1 cellular context compared by ENCODE assay signal in the genomic region with DNA sequence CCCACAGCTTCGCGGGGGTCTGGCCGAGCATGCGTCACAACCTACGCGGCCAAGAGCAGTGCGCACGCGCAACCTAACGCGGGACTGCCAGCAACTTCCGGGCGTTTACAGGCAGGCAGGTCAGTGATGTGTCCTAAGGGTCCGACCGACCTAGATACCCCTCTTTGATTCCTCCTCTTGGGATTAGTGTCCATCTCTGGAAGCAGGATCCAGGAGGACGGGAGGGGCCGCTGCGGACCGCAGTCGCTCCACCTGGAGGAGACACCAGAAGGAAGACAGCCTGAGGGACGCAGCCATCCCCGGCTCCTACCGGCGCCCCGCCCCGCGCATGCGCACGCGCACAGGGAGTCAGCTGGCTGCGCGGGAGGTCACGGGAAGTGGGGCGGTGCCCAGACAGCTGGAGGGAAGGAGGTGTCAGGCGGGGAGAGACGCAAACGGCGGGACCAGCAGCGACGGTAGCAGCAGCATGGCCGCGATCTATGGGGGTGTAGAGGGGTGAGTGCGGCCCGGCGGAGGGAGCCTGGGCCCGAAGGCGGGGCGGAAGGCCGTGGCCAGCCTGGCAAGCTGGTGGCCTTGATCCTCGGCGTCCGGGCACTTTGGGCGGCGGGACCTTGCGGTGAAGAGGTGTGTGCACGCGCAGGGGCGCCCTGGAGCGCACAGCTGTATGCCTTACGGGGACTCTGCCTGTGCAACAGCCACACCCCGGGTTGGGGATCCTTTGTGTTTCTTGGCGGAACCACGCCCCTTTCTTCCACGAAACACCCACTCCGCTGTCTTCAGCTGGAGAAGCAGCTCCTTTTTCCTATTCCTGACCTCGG.
TF ChIP-seq lines count a peak whose summit lies in the region.

Gene NAGK (plus strand): TSS at position 431 of the 818 bp plus-strand sequence. CDS start 36 bp downstream, at position 467.

TF ChIP-seq in HepG2, 621 proteins besides CTCF, POLR2A, EP300 and RAD21 (continued from another document):
- TF ChIP-seq TSC22D2 (CRISPR knock-in tag; IDR thresholded peaks at IDR 0.05; ENCODE audit: borderline replicate concordance) (peak; percentile 95), POGZ (CRISPR knock-in tag; IDR thresholded peaks at IDR 0.05) (peak; percentile 84), KAT8 (CRISPR knock-in tag; IDR thresholded peaks at IDR 0.05) (peak; percentile 97), ZNF660 (CRISPR knock-in tag; IDR thresholded peaks at IDR 0.05; ENCODE audit: borderline replicate concordance, low read depth) (no peak), ZNF362 (CRISPR knock-in tag; IDR thresholded peaks at IDR 0.05; ENCODE audit: borderline replicate concordance) (peak; percentile 19; the same call in 1 of the 2 replicates), SNAI1 (CRISPR knock-in tag; IDR thresholded peaks at IDR 0.05; ENCODE audit: borderline replicate concordance) (peak; percentile 93), MYNN (CRISPR knock-in tag; IDR thresholded peaks at IDR 0.05; ENCODE audit: low read depth) (no peak; the same call in 1 of the 2 replicates), ZFP36 (IDR thresholded peaks at IDR 0.05; ENCODE audit: borderline replicate concordance, low read depth, low read length, partially characterized antibody) (no peak), KLF15 (CRISPR knock-in tag; IDR thresholded peaks at IDR 0.05; ENCODE audit: borderline replicate concordance) (peak; percentile 85), REXO4 (CRISPR knock-in tag; IDR thresholded peaks at IDR 0.05; ENCODE audit: borderline replicate concordance) (peak; percentile 62; the same call in 1 of the 2 replicates), MAFG (CRISPR knock-in tag; IDR thresholded peaks at IDR 0.05) (no peak), KLF13 (CRISPR knock-in tag; IDR thresholded peaks at IDR 0.05) (no peak), BORCS8-MEF2B (CRISPR knock-in tag; IDR thresholded peaks at IDR 0.05) (peak; percentile 94), ZNF225 (CRISPR knock-in tag; IDR thresholded peaks at IDR 0.05) (peak; percentile 83), SRSF9 (IDR thresholded peaks at IDR 0.05; ENCODE audit: borderline replicate concordance, insufficient read depth, low read depth, low read length, poor library complexity, severe bottlenecking) (no peak), ZNF160 (CRISPR knock-in tag; IDR thresholded peaks at IDR 0.05) (peak; percentile 88), ZSCAN9 (CRISPR knock-in tag; IDR thresholded peaks at IDR 0.05; ENCODE audit: borderline replicate concordance) (peak; percentile 99), NFATC3 (CRISPR knock-in tag; IDR thresholded peaks at IDR 0.05) (peak; percentile 97; the same call in 1 of the 2 replicates), STAT5B (CRISPR knock-in tag; IDR thresholded peaks at IDR 0.05) (peak; percentile 94), ZNF652 (CRISPR knock-in tag; IDR thresholded peaks at IDR 0.05; ENCODE audit: borderline replicate concordance, low read depth) (peak; percentile 50), CBX1 (IDR thresholded peaks at IDR 0.05; ENCODE audit: low read depth) (peak; percentile 95), ZKSCAN8 (CRISPR knock-in tag; IDR thresholded peaks at IDR 0.05; ENCODE audit: borderline replicate concordance) (peak; percentile 85), ZNF414 (CRISPR knock-in tag; IDR thresholded peaks at IDR 0.05) (peak; percentile 97), PHF5A (CRISPR knock-in tag; IDR thresholded peaks at IDR 0.05; ENCODE audit: low read depth, unreplicated experiment) (peak; percentile 97), NFE2 (CRISPR knock-in tag; IDR thresholded peaks at IDR 0.05) (peak; percentile 33; the same call in 1 of the 2 replicates), HNRNPH1 (optimal IDR thresholded peaks at IDR 0.05; ENCODE audit: low read depth, low read length) (peak; percentile 66), NR2F2 (IDR thresholded peaks at IDR 0.05; ENCODE audit: borderline replicate concordance, low read depth) (no peak), ASH2L (IDR thresholded peaks at IDR 0.05; ENCODE audit: insufficient read length, low read depth, low read length) (peak; percentile 94), JDP2 (CRISPR knock-in tag; IDR thresholded peaks at IDR 0.05; ENCODE audit: borderline replicate concordance) (0 out of 2 replicates have a peak, but pooled peaks have one; percentile 8), PAX8 (CRISPR knock-in tag; IDR thresholded peaks at IDR 0.05; ENCODE audit: borderline replicate concordance) (peak; percentile 97), GTF3A (CRISPR knock-in tag; conservative IDR thresholded peaks at IDR 0.05) (peak; percentile 98; the same call in 1 of the 2 replicates), ZNF670 (CRISPR knock-in tag; IDR thresholded peaks at IDR 0.05; ENCODE audit: borderline replicate concordance) (peak; percentile 96)
- TF ChIP-seq, protein P1, sequence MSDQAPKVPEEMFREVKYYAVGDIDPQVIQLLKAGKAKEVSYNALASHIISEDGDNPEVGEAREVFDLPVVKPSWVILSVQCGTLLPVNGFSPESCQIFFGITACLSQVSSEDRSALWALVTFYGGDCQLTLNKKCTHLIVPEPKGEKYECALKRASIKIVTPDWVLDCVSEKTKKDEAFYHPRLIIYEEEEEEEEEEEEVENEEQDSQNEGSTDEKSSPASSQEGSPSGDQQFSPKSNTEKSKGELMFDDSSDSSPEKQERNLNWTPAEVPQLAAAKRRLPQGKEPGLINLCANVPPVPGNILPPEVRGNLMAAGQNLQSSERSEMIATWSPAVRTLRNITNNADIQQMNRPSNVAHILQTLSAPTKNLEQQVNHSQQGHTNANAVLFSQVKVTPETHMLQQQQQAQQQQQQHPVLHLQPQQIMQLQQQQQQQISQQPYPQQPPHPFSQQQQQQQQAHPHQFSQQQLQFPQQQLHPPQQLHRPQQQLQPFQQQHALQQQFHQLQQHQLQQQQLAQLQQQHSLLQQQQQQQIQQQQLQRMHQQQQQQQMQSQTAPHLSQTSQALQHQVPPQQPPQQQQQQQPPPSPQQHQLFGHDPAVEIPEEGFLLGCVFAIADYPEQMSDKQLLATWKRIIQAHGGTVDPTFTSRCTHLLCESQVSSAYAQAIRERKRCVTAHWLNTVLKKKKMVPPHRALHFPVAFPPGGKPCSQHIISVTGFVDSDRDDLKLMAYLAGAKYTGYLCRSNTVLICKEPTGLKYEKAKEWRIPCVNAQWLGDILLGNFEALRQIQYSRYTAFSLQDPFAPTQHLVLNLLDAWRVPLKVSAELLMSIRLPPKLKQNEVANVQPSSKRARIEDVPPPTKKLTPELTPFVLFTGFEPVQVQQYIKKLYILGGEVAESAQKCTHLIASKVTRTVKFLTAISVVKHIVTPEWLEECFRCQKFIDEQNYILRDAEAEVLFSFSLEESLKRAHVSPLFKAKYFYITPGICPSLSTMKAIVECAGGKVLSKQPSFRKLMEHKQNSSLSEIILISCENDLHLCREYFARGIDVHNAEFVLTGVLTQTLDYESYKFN (CRISPR knock-in tag; conservative IDR thresholded peaks at IDR 0.05) = peak; percentile 65; the same call in 1 of the 2 replicates
- TF ChIP-seq, protein P2, sequence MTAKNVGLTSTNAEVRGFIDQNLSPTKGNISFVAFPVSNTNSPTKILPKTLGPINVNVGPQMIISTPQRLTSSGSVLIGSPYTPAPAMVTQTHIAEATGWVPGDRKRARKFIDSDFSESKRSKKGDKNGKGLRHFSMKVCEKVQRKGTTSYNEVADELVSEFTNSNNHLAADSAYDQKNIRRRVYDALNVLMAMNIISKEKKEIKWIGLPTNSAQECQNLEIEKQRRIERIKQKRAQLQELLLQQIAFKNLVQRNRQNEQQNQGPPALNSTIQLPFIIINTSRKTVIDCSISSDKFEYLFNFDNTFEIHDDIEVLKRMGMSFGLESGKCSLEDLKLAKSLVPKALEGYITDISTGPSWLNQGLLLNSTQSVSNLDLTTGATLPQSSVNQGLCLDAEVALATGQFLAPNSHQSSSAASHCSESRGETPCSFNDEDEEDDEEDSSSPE (CRISPR knock-in tag; IDR thresholded peaks at IDR 0.05) = peak; percentile 98
- TF ChIP-seq, protein P3, sequence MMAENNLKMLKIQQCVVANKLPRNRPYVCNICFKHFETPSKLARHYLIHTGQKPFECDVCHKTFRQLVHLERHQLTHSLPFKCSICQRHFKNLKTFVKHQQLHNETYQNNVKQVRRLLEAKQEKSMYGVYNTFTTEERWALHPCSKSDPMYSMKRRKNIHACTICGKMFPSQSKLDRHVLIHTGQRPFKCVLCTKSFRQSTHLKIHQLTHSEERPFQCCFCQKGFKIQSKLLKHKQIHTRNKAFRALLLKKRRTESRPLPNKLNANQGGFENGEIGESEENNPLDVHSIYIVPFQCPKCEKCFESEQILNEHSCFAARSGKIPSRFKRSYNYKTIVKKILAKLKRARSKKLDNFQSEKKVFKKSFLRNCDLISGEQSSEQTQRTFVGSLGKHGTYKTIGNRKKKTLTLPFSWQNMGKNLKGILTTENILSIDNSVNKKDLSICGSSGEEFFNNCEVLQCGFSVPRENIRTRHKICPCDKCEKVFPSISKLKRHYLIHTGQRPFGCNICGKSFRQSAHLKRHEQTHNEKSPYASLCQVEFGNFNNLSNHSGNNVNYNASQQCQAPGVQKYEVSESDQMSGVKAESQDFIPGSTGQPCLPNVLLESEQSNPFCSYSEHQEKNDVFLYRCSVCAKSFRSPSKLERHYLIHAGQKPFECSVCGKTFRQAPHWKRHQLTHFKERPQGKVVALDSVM (CRISPR knock-in tag; IDR thresholded peaks at IDR 0.05) = peak; percentile 74
- TF ChIP-seq, protein P4, sequence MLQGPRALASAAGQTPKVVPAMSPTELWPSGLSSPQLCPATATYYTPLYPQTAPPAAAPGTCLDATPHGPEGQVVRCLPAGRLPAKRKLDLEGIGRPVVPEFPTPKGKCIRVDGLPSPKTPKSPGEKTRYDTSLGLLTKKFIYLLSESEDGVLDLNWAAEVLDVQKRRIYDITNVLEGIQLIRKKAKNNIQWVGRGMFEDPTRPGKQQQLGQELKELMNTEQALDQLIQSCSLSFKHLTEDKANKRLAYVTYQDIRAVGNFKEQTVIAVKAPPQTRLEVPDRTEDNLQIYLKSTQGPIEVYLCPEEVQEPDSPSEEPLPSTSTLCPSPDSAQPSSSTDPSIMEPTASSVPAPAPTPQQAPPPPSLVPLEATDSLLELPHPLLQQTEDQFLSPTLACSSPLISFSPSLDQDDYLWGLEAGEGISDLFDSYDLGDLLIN (CRISPR knock-in tag; IDR thresholded peaks at IDR 0.05; ENCODE audit: borderline replicate concordance) = peak; percentile 69
- TF ChIP-seq, protein P5, sequence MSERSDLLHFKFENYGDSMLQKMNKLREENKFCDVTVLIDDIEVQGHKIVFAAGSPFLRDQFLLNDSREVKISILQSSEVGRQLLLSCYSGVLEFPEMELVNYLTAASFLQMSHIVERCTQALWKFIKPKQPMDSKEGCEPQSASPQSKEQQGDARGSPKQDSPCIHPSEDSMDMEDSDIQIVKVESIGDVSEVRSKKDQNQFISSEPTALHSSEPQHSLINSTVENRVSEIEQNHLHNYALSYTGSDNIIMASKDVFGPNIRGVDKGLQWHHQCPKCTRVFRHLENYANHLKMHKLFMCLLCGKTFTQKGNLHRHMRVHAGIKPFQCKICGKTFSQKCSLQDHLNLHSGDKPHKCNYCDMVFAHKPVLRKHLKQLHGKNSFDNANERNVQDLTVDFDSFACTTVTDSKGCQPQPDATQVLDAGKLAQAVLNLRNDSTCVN (CRISPR knock-in tag; IDR thresholded peaks at IDR 0.05; ENCODE audit: borderline replicate concordance) = no peak; the same call in none of the 2 replicates
- TF ChIP-seq, protein P6, sequence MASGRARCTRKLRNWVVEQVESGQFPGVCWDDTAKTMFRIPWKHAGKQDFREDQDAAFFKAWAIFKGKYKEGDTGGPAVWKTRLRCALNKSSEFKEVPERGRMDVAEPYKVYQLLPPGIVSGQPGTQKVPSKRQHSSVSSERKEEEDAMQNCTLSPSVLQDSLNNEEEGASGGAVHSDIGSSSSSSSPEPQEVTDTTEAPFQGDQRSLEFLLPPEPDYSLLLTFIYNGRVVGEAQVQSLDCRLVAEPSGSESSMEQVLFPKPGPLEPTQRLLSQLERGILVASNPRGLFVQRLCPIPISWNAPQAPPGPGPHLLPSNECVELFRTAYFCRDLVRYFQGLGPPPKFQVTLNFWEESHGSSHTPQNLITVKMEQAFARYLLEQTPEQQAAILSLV (CRISPR knock-in tag; IDR thresholded peaks at IDR 0.05; ENCODE audit: borderline replicate concordance) = peak; percentile 86
